Comparison of ENCODE assay signal across 8 cellular contexts in genomic region chr6:28981391-28981832, GRCh38. TPM values are rescaled to one million over a fixed set of nuclear protein-coding genes. Genes with fewer than 3 reads are reported as not detected.
A peak's percentile ranks its signal among the peaks of the same experiment; 100 is the strongest.
DNase-seq lines count a peak whose midpoint lies in the region; TF ChIP-seq lines count a peak whose summit lies in the region.

No MANE protein-coding gene starts in this region.

- peak overlapping the region; percentile 91 for H3K4me3 Mint-ChIP-seq in osteocyte (ENCODE audit: unreplicated experiment)

- peaks cover 29% of the 10 kb centered on the region for H3K27me3 ChIP-seq in thymus (ENCODE audit: control insufficient read depth, insufficient read depth)

- H3K27ac Mint-ChIP-seq in osteocyte (ENCODE audit: unreplicated experiment), result peak overlapping the region; percentile 90

- peak overlapping the region; percentile 72 for H3K4me3 ChIP-seq in thymus (ENCODE audit: low read length)

- peaks cover 2% of the 10 kb centered on the region for H3K9me3 ChIP-seq in thymus (ENCODE audit: control insufficient read depth)

- H3K4me1 ChIP-seq in thymus (ENCODE audit: control insufficient read depth, insufficient read depth, low read length), result peaks cover 5% of the 10 kb centered on the region

- no peak for TF ChIP-seq RAD21 in Ishikawa (IDR thresholded peaks at IDR 0.05; ENCODE audit: low read depth)

- H3K9me3 Mint-ChIP-seq in osteocyte (ENCODE audit: unreplicated experiment), result no peaks in the 10 kb centered on the region

- TF ChIP-seq CTCF in osteocyte (IDR thresholded peaks at IDR 0.05), result no peak

- no peaks in the 10 kb centered on the region for H3K27me3 Mint-ChIP-seq in osteocyte (ENCODE audit: unreplicated experiment)

- H3K27ac ChIP-seq in thymus (ENCODE audit: low read depth), result no peak overlapping the region

- under 1% methylated on average over 14 of the region's 14 CpGs for WGBS in thymus

- H3K4me1 Mint-ChIP-seq in osteocyte (ENCODE audit: unreplicated experiment), result peaks cover 46% of the 10 kb centered on the region

- DNase-seq in NK-92 treated with Interleukin-12 subunit alpha and Interleukin-12 subunit beta, amount 100 ng/mL, for 24 hours (lab: John Stamatoyannopoulos, UW), result peak; percentile 34
- DNase-seq in NK-92 (lab: John Stamatoyannopoulos, UW; ENCODE audit: unreplicated experiment) (no peak), SHP77 (lab: John Stamatoyannopoulos, UW) (peak; percentile 30 to 41), foreskin melanocyte (peak; percentile 57), osteocyte (ENCODE audit: extremely low spot score, unreplicated experiment) (peak; percentile 90)
- DNase-seq in activated effector memory CD4-positive, alpha-beta T cell treated with Interleukin-2 at 50 U/mL for 16 hours, result peak; percentile 45

- TF ChIP-seq EP300 in Ishikawa (IDR thresholded peaks at IDR 0.05; ENCODE audit: borderline replicate concordance), result no peak

- no peaks in the 10 kb centered on the region for H3K36me3 ChIP-seq in thymus (ENCODE audit: control insufficient read depth, insufficient read depth)

- H3K36me3 Mint-ChIP-seq in osteocyte (ENCODE audit: unreplicated experiment), result no peaks in the 10 kb centered on the region

TF ChIP-seq in Ishikawa, 13 proteins besides CTCF, POLR2A, EP300 and RAD21:
- TF ChIP-seq USF1 (IDR thresholded peaks at IDR 0.05), result no peak
- TF ChIP-seq TCF12 (IDR thresholded peaks at IDR 0.05; ENCODE audit: low read depth), result no peak
- TF ChIP-seq TEAD4 (IDR thresholded peaks at IDR 0.05), result peak; percentile 73
- peak; percentile 56; the same call in 1 of the 2 replicates for TF ChIP-seq EGR1 (IDR thresholded peaks at IDR 0.05)
- TF ChIP-seq CREB1 (IDR thresholded peaks at IDR 0.05; ENCODE audit: low read depth), result no peak
- TF ChIP-seq TAF1 (IDR thresholded peaks at IDR 0.05; ENCODE audit: low read depth), result no peak
- no peak for TF ChIP-seq ZBTB7A (IDR thresholded peaks at IDR 0.05; ENCODE audit: low read depth)
- TF ChIP-seq MAX (IDR thresholded peaks at IDR 0.05), result no peak
- TF ChIP-seq FOXM1 (IDR thresholded peaks at IDR 0.05; ENCODE audit: borderline replicate concordance, low read depth), result no peak
- TF ChIP-seq CEBPB (IDR thresholded peaks at IDR 0.05), result no peak
- TF ChIP-seq REST (IDR thresholded peaks at IDR 0.05; ENCODE audit: low read depth), result no peak

RNA-seq across cellular contexts. Expression of gene ZNF311, which starts 23.7 kb away (rescaled TPM):
- 1.5 and 1.7 TPM in 2 replicates for total RNA-seq in osteocyte
- polyA plus RNA-seq in thymus, result 0.80 TPM

RNA-seq across cellular contexts. Expression of gene TRIM27, which starts 57.6 kb away (rescaled TPM):
- total RNA-seq in osteocyte, result 55.7 and 58.3 TPM in 2 replicates
- 67.9 TPM for polyA plus RNA-seq in thymus
